Comparison of ENCODE assay signal across 8 cellular contexts in the genomic region with DNA sequence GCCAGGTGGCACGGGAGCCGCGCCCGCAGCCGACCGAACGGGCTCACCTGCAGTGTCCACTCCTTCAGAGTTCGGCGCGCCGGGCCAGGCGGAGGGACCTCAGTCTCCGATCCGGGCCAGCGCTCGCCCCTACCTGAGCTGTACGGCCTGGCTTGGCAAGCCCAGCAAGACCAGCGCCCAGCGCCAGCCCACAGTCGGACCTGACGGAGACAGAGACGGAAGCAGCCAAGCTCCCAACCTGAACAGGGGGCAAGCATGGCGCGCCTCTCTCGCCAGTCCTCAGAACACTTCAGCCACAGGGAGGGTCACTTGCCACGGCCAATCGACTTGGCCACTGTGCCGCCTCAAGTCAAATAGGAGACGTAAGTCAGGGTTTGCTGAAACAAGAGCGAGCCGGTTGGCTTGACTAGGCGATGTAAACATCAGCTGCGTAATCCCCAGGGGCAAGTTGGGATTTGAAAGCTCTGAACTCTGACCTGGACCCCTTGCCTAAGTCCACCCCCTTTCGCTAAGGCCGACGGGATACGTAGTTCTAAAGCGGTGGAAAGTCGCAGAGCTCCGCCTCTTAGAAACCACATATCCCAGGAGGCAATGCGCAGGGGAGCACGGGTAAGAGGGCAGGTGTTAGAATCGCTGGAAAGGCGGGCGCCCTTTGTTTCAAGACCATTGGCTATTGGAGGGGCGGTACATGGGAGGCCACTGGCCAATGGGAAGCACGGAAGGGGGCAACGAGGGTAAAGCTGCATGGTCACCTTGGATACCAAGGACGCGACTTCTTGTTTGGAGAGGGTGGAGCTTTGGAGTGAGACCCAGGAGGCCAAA. TPM values are rescaled to one million over a fixed set of nuclear protein-coding genes. Genes with fewer than 3 reads are reported as not detected.
DNase-seq lines count a peak whose midpoint lies in the region; ATAC-seq lines count a peak whose summit lies in the region.
"Not testable (repeated sequence)": the region's sequence is repeated elsewhere in the genome, so short reads cannot be mapped to it uniquely, and the experiment has no call there.

A gene with protein sequence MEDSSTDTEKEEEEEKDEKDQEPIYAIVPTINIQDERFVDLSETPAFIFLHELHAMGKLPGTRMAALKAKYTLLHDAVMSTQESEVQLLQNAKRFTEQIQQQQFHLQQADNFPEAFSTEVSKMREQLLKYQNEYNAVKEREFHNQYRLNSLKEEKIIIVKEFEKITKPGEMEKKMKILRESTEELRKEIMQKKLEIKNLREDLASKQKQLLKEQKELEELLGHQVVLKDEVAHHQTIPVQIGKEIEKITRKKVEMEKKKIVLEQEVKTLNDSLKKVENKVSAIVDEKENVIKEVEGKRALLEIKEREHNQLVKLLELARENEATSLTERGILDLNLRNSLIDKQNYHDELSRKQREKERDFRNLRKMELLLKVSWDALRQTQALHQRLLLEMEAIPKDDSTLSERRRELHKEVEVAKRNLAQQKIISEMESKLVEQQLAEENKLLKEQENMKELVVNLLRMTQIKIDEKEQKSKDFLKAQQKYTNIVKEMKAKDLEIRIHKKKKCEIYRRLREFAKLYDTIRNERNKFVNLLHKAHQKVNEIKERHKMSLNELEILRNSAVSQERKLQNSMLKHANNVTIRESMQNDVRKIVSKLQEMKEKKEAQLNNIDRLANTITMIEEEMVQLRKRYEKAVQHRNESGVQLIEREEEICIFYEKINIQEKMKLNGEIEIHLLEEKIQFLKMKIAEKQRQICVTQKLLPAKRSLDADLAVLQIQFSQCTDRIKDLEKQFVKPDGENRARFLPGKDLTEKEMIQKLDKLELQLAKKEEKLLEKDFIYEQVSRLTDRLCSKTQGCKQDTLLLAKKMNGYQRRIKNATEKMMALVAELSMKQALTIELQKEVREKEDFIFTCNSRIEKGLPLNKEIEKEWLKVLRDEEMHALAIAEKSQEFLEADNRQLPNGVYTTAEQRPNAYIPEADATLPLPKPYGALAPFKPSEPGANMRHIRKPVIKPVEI (plus strand): TSS at position 756 of the 822 bp plus-strand sequence. CDS start 45,054 bp downstream, outside the sequence.

- H3K4me1 Mint-ChIP-seq in dendritic cell treated with granulocyte-macrophage colony-stimulating factor and Interleukin-4, amounts not matched to agents 40 ng/mL and 50 ng/mL, for 4 days (ENCODE audit: low read depth), result peaks cover 26% of the 10 kb centered on the region

- intact Hi-C loops in dendritic cell treated with granulocyte-macrophage colony-stimulating factor and Interleukin-4, amounts not matched to agents 40 ng/mL and 50 ng/mL, for 4 days (cut with micrococcal nuclease), result loop anchor here (2.0 kb wide), 1 partner anchor 71 kb away; no protein-coding TSS in a partner anchor

- not testable (repeated sequence) for H3K9me3 Mint-ChIP-seq in dendritic cell treated with granulocyte-macrophage colony-stimulating factor and Interleukin-4, amounts not matched to agents 40 ng/mL and 50 ng/mL, for 4 days

- DNase-seq in C1 segment of cervical spinal cord (lab: John Stamatoyannopoulos, UW) (peak; percentile 68 to 99 (median 94)), NCI-H748 (lab: John Stamatoyannopoulos, UW; ENCODE audit: unreplicated experiment) (peak; percentile 100), left lobe of liver (ENCODE audit: low spot score) (peak; percentile 99)
- DNase-seq in activated CD4-positive, alpha-beta T cell treated with anti-CD3 and anti-CD28 coated beads, Interleukin-2, amount 50 U/mL, for 1 hour, result peak; percentile 90
- DNase-seq in stimulated activated CD4-positive, alpha-beta T cell treated with anti-CD3 and anti-CD28 coated beads, Interleukin-1b, Interleukin-23, amount 100 ng/mL, for 48 hours, result peak; percentile 97

- H3K4me3 Mint-ChIP-seq in dendritic cell treated with granulocyte-macrophage colony-stimulating factor and Interleukin-4, amounts not matched to agents 40 ng/mL and 50 ng/mL, for 4 days, result peak within 1 kb of the TSS; percentile 88

- H3K27me3 Mint-ChIP-seq in dendritic cell treated with granulocyte-macrophage colony-stimulating factor and Interleukin-4, amounts not matched to agents 40 ng/mL and 50 ng/mL, for 4 days, result not testable (repeated sequence)

- not testable (repeated sequence) for H3K36me3 Mint-ChIP-seq in dendritic cell treated with granulocyte-macrophage colony-stimulating factor and Interleukin-4, amounts not matched to agents 40 ng/mL and 50 ng/mL, for 4 days (ENCODE audit: low read depth)

- H3K27ac Mint-ChIP-seq in dendritic cell treated with granulocyte-macrophage colony-stimulating factor and Interleukin-4, amounts not matched to agents 40 ng/mL and 50 ng/mL, for 4 days, result peak within 1 kb of the TSS; percentile 82

- ATAC-seq in GM19438 (IDR thresholded peaks at IDR 0.05; ENCODE audit: low read depth, unreplicated experiment) (peak; percentile 99), HG03565 (IDR thresholded peaks at IDR 0.05; ENCODE audit: unreplicated experiment) (peak; percentile 95), left lobe of liver (peak; percentile 95)

RNA-seq across cellular contexts. Expression of the gene that starts here (rescaled TPM):
- 2.6 TPM for total RNA-seq in left lobe of liver

Comparison
In these comparisons a context has a peak if more than half of its experiments do, and no peak if none do; other contexts are left out.
1. Peak in every context shown above with its lines: DNase-seq and ATAC-seq.